In genomic region chr2:9573840-9574239, GRCh38 we compare ENCODE assay signal across 15 cellular contexts. TPM values are rescaled to one million over a fixed set of nuclear protein-coding genes. Genes with fewer than 3 reads are reported as not detected.
DNase-seq lines count a peak whose midpoint lies in the region; ATAC-seq and TF ChIP-seq lines count a peak whose summit lies in the region.
"Had no signal": no experiment of that assay in that cellular context is flagged by ENCODE, and none has a peak within 500 bp of the region (broad histone marks: within the 10 kb centered on the region; RNA-seq: fewer than 3 reads in every experiment).

No MANE protein-coding gene starts in this region.

- H3K4me3 ChIP-seq in AG10803 (ENCODE audit: low read length) (no peak overlapping the region), GM23248 (no peak overlapping the region), lung (no peak overlapping the region)
- H3K4me3 ChIP-seq: dorsolateral prefrontal cortex had no signal

- no peaks in the 10 kb centered on the region for H3K36me3 Mint-ChIP-seq in activated T-helper 2 cell treated with anti-CD3 and anti-CD28 coated beads, Interferon-gamma antibody, Interleukin-2, Interleukin-4, amounts not matched to agents 10 μg/mL and 5 μg/mL and 100 μg/mL, durations not matched to agents 14 hours and 24 hours and 36 hours (ENCODE audit: low read depth)
- peaks cover 2% of the 10 kb centered on the region for H3K36me3 Mint-ChIP-seq in T-helper 2 cell treated with Interferon-gamma antibody and Interleukin-4, amounts not matched to agents 5 μg/mL and 100 μg/mL, for 36 hours (ENCODE audit: low read depth)

- H3K4me1 Mint-ChIP-seq in activated T-helper 2 cell treated with anti-CD3 and anti-CD28 coated beads, Interferon-gamma antibody, Interleukin-2, Interleukin-4, amounts not matched to agents 10 μg/mL and 5 μg/mL and 100 μg/mL, durations not matched to agents 14 hours and 24 hours and 36 hours (ENCODE audit: low read depth), result peaks cover 21% of the 10 kb centered on the region
- peaks cover 22% of the 10 kb centered on the region for H3K4me1 Mint-ChIP-seq in T-helper 2 cell treated with Interferon-gamma antibody and Interleukin-4, amounts not matched to agents 5 μg/mL and 100 μg/mL, for 36 hours (ENCODE audit: low read depth)

- peak; percentile 18 for TF ChIP-seq CTCF in AG10803 (conservative IDR thresholded peaks at IDR 0.05; ENCODE audit: low read length)
- TF ChIP-seq CTCF in lung (IDR thresholded peaks at IDR 0.05; ENCODE audit: control extremely low read depth, extremely low read depth), result no peak

- H3K4me3 Mint-ChIP-seq in activated T-helper 2 cell treated with anti-CD3 and anti-CD28 coated beads, Interferon-gamma antibody, Interleukin-2, Interleukin-4, amounts not matched to agents 10 μg/mL and 5 μg/mL and 100 μg/mL, durations not matched to agents 14 hours and 24 hours and 36 hours (ENCODE audit: low read depth), result no peak overlapping the region
- H3K4me3 Mint-ChIP-seq in T-helper 2 cell treated with Interferon-gamma antibody and Interleukin-4, amounts not matched to agents 5 μg/mL and 100 μg/mL, for 36 hours, result no peak overlapping the region
- H3K4me3 Mint-ChIP-seq: activated naive CD8-positive, alpha-beta T cell treated with anti-CD3 and anti-CD28 coated beads, Interleukin-2, amount 50 U/mL, for 24 hours had no signal

- H3K9me3 Mint-ChIP-seq in activated T-helper 2 cell treated with anti-CD3 and anti-CD28 coated beads, Interferon-gamma antibody, Interleukin-2, Interleukin-4, amounts not matched to agents 10 μg/mL and 5 μg/mL and 100 μg/mL, durations not matched to agents 14 hours and 24 hours and 36 hours, result no peaks in the 10 kb centered on the region
- H3K9me3 Mint-ChIP-seq in T-helper 2 cell treated with Interferon-gamma antibody and Interleukin-4, amounts not matched to agents 5 μg/mL and 100 μg/mL, for 36 hours, result no peaks in the 10 kb centered on the region
- H3K9me3 Mint-ChIP-seq: activated naive CD8-positive, alpha-beta T cell treated with anti-CD3 and anti-CD28 coated beads, Interleukin-2, amount 50 U/mL, for 24 hours had no signal

- WGBS in GM23248 (ENCODE audit: low coverage in 1 of 2, low lambda C conversion rate in 2 of 2, missing lambda C conversion rate in 2 of 2), 2 experiments, result 75 to 84% methylated on average over 4 of the region's 4 CpGs
- 85 to 97% methylated on average over 4 of the region's 4 CpGs for WGBS in lung, 2 donors

- peaks cover 42% of the 10 kb centered on the region for H3F3A ChIP-seq in GM23248 (ENCODE audit: insufficient read depth)

- H3K9ac ChIP-seq in GM23248, result no peak overlapping the region

- no peaks in the 10 kb centered on the region for H3K79me2 ChIP-seq in GM23248 (ENCODE audit: insufficient read depth)

- intact Hi-C loops in activated T-helper 2 cell treated with anti-CD3 and anti-CD28 coated beads, Interferon-gamma antibody, Interleukin-2, Interleukin-4, amounts not matched to agents 10 μg/mL and 5 μg/mL and 100 μg/mL, durations not matched to agents 14 hours and 24 hours and 36 hours (cut with micrococcal nuclease), result loop anchor here (2.0 kb wide), 1 partner anchor 19 kb away; the partner anchor contains the start of gene ADAM17

- no peaks in the 10 kb centered on the region for H3K9me2 ChIP-seq in GM23248 (ENCODE audit: insufficient read depth)

- no peaks in the 10 kb centered on the region for H4K20me1 ChIP-seq in GM23248 (ENCODE audit: insufficient read depth)

- H3K36me3 ChIP-seq in GM23248 (ENCODE audit: low read depth), result no peaks in the 10 kb centered on the region
- no peaks in the 10 kb centered on the region for H3K36me3 ChIP-seq in lung (ENCODE audit: control insufficient read depth in 2 of 2, insufficient read depth in 2 of 2, low read length in 2 of 2)

- ATAC-seq in lung (ENCODE audit: insufficient read depth, low FRiP score), result no peak
- ATAC-seq: left lobe of liver had no signal

- H3K27me3 ChIP-seq in GM23248 (replicated peaks; ENCODE audit: insufficient read depth) (no peaks in the 10 kb centered on the region), lung (ENCODE audit: control insufficient read depth, insufficient read depth) (no peaks in the 10 kb centered on the region)
- H3K27me3 ChIP-seq: dorsolateral prefrontal cortex had no signal

- H3K4me2 ChIP-seq in GM23248 (ENCODE audit: unreplicated experiment), result peak overlapping the region; percentile 57

- H3K4me1 ChIP-seq in GM23248 (ENCODE audit: insufficient read depth), result peaks cover 22% of the 10 kb centered on the region
- peaks cover 2 to 16% of the 10 kb centered on the region in 2 donors for H3K4me1 ChIP-seq in lung (ENCODE audit: control insufficient read depth in 2 of 2, insufficient read depth in 2 of 2, low read length in 2 of 2)

- H3K9me3 ChIP-seq in GM23248 (ENCODE audit: low read depth) (no peaks in the 10 kb centered on the region), lung (ENCODE audit: control insufficient read depth in 2 of 2, insufficient read depth in 1 of 2, low read length in 1 of 2) (no peaks in the 10 kb centered on the region)

- in situ Hi-C loops in GM23248 (cut with MboI), result no loop called here

- H2AFZ ChIP-seq in GM23248, result no peak overlapping the region

- H3K27me3 Mint-ChIP-seq in activated T-helper 2 cell treated with anti-CD3 and anti-CD28 coated beads, Interferon-gamma antibody, Interleukin-2, Interleukin-4, amounts not matched to agents 10 μg/mL and 5 μg/mL and 100 μg/mL, durations not matched to agents 14 hours and 24 hours and 36 hours (ENCODE audit: low read depth), result no peaks in the 10 kb centered on the region
- H3K27me3 Mint-ChIP-seq in T-helper 2 cell treated with Interferon-gamma antibody and Interleukin-4, amounts not matched to agents 5 μg/mL and 100 μg/mL, for 36 hours (ENCODE audit: low read depth), result no peaks in the 10 kb centered on the region
- H3K27me3 Mint-ChIP-seq: activated naive CD8-positive, alpha-beta T cell treated with anti-CD3 and anti-CD28 coated beads, Interleukin-2, amount 50 U/mL, for 24 hours had no signal

- DNase-seq in AG10803 (ENCODE audit: low read depth) (no peak), GM23248 (peak; percentile 28), lung (ENCODE audit: low spot score) (no peak), A172 (ENCODE audit: low spot score) (no peak), HPDE6-E6E7 (ENCODE audit: extremely low spot score) (no peak)
- no peak for DNase-seq in activated T-helper 2 cell treated with anti-CD3 and anti-CD28 coated beads, Interferon-gamma antibody, Interleukin-2, Interleukin-4, amounts not matched to agents 10 μg/mL and 5 μg/mL and 100 μg/mL, durations not matched to agents 14 hours and 24 hours and 36 hours (ENCODE audit: low spot score)
- DNase-seq in stimulated activated CD4-positive, alpha-beta T cell treated with anti-CD3 and anti-CD28 coated beads, Interleukin-15, amount 100 ng/mL, for 24 hours, result no peak
- no peak for DNase-seq in T-helper 2 cell treated with Interferon-gamma antibody and Interleukin-4, amounts not matched to agents 5 μg/mL and 100 μg/mL, for 36 hours (ENCODE audit: low spot score)
- DNase-seq: activated naive CD8-positive, alpha-beta T cell treated with anti-CD3 and anti-CD28 coated beads, Interleukin-2, amount 50 U/mL, for 24 hours; dorsolateral prefrontal cortex; H7; NCI-H1930; stimulated activated CD4-positive, alpha-beta T cell treated with anti-CD3 and anti-CD28 coated beads, Interleukin-2, amount 100 ng/mL, for 24 hours; stimulated activated naive CD4-positive, alpha-beta T cell had no signal

- H3K27ac ChIP-seq in GM23248 (peak overlapping the region; percentile 39), lung (ENCODE audit: low read depth in 1 of 2, low read length in 1 of 2) (peak overlapping the region; percentile 22 to 23)

- H3K27ac Mint-ChIP-seq in activated T-helper 2 cell treated with anti-CD3 and anti-CD28 coated beads, Interferon-gamma antibody, Interleukin-2, Interleukin-4, amounts not matched to agents 10 μg/mL and 5 μg/mL and 100 μg/mL, durations not matched to agents 14 hours and 24 hours and 36 hours, result peak overlapping the region; percentile 7
- H3K27ac Mint-ChIP-seq in T-helper 2 cell treated with Interferon-gamma antibody and Interleukin-4, amounts not matched to agents 5 μg/mL and 100 μg/mL, for 36 hours, result no peak overlapping the region
- H3K27ac Mint-ChIP-seq: activated naive CD8-positive, alpha-beta T cell treated with anti-CD3 and anti-CD28 coated beads, Interleukin-2, amount 50 U/mL, for 24 hours had no signal

RNA-seq across cellular contexts. Expression of gene ADAM17, which starts 18.2 kb away (rescaled TPM):
- 25.4 and 31.8 TPM in 2 replicates for total RNA-seq in GM23248 (2014; rRNA removed; shearing (Covaris generic))
- polyA plus RNA-seq in GM23248 (2016; fragmentation: Nextera tagmentation; extraction: Ambion mirVana) (19.8 and 20.9 TPM in 2 replicates), lung (10 to 100 TPM; 16.8 to 29.6 TPM)
- 23.3 and 25.0 TPM in 2 replicates for total RNA-seq in activated T-helper 2 cell treated with anti-CD3 and anti-CD28 coated beads, Interferon-gamma antibody, Interleukin-2, Interleukin-4, amounts not matched to agents 10 μg/mL and 5 μg/mL and 100 μg/mL, durations not matched to agents 14 hours and 24 hours and 36 hours
- total RNA-seq in lung, result 10 to 100 TPM; 52.8 to 56.1 TPM
- 65.5 and 71.3 TPM in 2 replicates for total RNA-seq in A172 (2014; rRNA removed; shearing (Covaris generic))

RNA-seq across cellular contexts. Expression of gene YWHAQ, which starts 57.0 kb away (rescaled TPM):
- total RNA-seq in GM23248 (2014; rRNA removed; shearing (Covaris generic)), result 397 and 400 TPM in 2 replicates
- 694 and 728 TPM in 2 replicates for polyA plus RNA-seq in GM23248 (2016; fragmentation: Nextera tagmentation; extraction: Ambion mirVana)
- total RNA-seq in activated T-helper 2 cell treated with anti-CD3 and anti-CD28 coated beads, Interferon-gamma antibody, Interleukin-2, Interleukin-4, amounts not matched to agents 10 μg/mL and 5 μg/mL and 100 μg/mL, durations not matched to agents 14 hours and 24 hours and 36 hours, result 334 and 339 TPM in 2 replicates
- 100 to 1,000 TPM; 271 to 275 TPM for total RNA-seq in lung
- 100 to 1,000 TPM in 1 of 2 donors, 10 to 100 TPM in 1; 94.6 to 173 TPM for polyA plus RNA-seq in lung
- 746 and 807 TPM in 2 replicates for total RNA-seq in A172 (2014; rRNA removed; shearing (Covaris generic))
